Comparison of ENCODE assay signal across 1 cellular context in the genomic region with DNA sequence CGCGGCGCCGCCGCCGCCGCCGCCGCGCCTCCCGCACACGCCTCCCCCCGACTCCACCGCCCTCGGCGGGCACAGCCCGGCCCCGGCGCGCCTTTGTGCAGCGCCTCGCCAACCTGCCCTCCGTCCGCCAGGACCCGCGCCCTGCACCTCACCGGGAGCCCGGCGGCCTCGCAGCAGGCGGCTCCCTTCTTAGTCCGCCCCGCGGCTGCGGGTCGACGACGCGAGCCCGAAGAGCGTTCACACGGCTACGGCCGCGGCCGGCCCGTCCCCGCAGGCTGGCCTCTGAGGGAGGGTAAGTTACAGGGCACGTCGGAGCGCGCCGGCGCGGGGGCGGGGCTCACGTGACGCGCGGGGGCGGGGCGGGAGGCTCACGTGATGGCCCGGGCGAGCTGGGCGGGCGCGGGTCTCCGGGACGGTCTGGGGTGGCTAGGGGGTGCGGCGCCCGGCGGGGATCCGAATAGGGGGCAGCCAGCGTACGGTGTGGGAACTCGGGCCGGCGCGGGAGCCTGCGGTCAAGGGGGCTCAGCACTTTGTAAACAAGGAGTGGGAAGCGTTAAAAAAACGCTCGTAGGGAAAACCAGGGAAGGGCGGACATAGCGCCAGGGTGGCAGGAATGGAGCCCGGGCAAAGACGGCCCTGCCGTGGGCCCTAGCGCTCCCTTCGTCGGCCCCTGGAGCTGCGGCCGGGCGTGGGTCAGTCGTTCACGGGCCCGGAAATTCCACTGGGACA.
TF ChIP-seq lines count a peak whose summit lies in the region.

A gene with protein sequence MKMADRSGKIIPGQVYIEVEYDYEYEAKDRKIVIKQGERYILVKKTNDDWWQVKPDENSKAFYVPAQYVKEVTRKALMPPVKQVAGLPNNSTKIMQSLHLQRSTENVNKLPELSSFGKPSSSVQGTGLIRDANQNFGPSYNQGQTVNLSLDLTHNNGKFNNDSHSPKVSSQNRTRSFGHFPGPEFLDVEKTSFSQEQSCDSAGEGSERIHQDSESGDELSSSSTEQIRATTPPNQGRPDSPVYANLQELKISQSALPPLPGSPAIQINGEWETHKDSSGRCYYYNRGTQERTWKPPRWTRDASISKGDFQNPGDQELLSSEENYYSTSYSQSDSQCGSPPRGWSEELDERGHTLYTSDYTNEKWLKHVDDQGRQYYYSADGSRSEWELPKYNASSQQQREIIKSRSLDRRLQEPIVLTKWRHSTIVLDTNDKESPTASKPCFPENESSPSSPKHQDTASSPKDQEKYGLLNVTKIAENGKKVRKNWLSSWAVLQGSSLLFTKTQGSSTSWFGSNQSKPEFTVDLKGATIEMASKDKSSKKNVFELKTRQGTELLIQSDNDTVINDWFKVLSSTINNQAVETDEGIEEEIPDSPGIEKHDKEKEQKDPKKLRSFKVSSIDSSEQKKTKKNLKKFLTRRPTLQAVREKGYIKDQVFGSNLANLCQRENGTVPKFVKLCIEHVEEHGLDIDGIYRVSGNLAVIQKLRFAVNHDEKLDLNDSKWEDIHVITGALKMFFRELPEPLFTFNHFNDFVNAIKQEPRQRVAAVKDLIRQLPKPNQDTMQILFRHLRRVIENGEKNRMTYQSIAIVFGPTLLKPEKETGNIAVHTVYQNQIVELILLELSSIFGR (minus strand): TSS at position 301 of the 729 bp plus-strand sequence. CDS start 19,976 bp downstream, outside the sequence.

TF ChIP-seq in HCT116, 20 proteins besides CTCF, POLR2A, EP300 and RAD21 (continued from another document):
- no peak for TF ChIP-seq YY1 (IDR thresholded peaks at IDR 0.05; ENCODE audit: extremely low read depth, insufficient replicate concordance, low read depth, low read length)
- no peak for TF ChIP-seq EZH2phosphoT487 (IDR thresholded peaks at IDR 0.05; ENCODE audit: borderline replicate concordance)
- TF ChIP-seq, protein P1, sequence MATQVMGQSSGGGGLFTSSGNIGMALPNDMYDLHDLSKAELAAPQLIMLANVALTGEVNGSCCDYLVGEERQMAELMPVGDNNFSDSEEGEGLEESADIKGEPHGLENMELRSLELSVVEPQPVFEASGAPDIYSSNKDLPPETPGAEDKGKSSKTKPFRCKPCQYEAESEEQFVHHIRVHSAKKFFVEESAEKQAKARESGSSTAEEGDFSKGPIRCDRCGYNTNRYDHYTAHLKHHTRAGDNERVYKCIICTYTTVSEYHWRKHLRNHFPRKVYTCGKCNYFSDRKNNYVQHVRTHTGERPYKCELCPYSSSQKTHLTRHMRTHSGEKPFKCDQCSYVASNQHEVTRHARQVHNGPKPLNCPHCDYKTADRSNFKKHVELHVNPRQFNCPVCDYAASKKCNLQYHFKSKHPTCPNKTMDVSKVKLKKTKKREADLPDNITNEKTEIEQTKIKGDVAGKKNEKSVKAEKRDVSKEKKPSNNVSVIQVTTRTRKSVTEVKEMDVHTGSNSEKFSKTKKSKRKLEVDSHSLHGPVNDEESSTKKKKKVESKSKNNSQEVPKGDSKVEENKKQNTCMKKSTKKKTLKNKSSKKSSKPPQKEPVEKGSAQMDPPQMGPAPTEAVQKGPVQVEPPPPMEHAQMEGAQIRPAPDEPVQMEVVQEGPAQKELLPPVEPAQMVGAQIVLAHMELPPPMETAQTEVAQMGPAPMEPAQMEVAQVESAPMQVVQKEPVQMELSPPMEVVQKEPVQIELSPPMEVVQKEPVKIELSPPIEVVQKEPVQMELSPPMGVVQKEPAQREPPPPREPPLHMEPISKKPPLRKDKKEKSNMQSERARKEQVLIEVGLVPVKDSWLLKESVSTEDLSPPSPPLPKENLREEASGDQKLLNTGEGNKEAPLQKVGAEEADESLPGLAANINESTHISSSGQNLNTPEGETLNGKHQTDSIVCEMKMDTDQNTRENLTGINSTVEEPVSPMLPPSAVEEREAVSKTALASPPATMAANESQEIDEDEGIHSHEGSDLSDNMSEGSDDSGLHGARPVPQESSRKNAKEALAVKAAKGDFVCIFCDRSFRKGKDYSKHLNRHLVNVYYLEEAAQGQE (IDR thresholded peaks at IDR 0.05; ENCODE audit: low read depth): no peak
- TF ChIP-seq SP1 (IDR thresholded peaks at IDR 0.05; ENCODE audit: low read depth): peak; percentile 32; the same call in 1 of the 2 replicates
- no peak for TF ChIP-seq ELF1 (IDR thresholded peaks at IDR 0.05; ENCODE audit: borderline replicate concordance, low read depth)
- no peak for TF ChIP-seq CEBPB (IDR thresholded peaks at IDR 0.05; ENCODE audit: low read depth)
- peak; percentile 43 for TF ChIP-seq TCF7L2 (IDR thresholded peaks at IDR 0.05; ENCODE audit: borderline replicate concordance, extremely low read depth, insufficient read depth, insufficient read length)
- no peak for TF ChIP-seq EZH2 (IDR thresholded peaks at IDR 0.05)
- TF ChIP-seq, protein P2, sequence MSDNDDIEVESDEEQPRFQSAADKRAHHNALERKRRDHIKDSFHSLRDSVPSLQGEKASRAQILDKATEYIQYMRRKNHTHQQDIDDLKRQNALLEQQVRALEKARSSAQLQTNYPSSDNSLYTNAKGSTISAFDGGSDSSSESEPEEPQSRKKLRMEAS (IDR thresholded peaks at IDR 0.05): peak; percentile 68
- TF ChIP-seq, protein P3, sequence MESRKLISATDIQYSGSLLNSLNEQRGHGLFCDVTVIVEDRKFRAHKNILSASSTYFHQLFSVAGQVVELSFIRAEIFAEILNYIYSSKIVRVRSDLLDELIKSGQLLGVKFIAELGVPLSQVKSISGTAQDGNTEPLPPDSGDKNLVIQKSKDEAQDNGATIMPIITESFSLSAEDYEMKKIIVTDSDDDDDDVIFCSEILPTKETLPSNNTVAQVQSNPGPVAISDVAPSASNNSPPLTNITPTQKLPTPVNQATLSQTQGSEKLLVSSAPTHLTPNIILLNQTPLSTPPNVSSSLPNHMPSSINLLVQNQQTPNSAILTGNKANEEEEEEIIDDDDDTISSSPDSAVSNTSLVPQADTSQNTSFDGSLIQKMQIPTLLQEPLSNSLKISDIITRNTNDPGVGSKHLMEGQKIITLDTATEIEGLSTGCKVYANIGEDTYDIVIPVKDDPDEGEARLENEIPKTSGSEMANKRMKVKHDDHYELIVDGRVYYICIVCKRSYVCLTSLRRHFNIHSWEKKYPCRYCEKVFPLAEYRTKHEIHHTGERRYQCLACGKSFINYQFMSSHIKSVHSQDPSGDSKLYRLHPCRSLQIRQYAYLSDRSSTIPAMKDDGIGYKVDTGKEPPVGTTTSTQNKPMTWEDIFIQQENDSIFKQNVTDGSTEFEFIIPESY (IDR thresholded peaks at IDR 0.05; ENCODE audit: extremely low read depth, insufficient replicate concordance, low read length): no peak
- TF ChIP-seq POLR2AphosphoS5 (IDR thresholded peaks at IDR 0.05; ENCODE audit: low read depth, low read length): peak; percentile 68; the same call in 1 of the 2 replicates
- TF ChIP-seq, protein P4, sequence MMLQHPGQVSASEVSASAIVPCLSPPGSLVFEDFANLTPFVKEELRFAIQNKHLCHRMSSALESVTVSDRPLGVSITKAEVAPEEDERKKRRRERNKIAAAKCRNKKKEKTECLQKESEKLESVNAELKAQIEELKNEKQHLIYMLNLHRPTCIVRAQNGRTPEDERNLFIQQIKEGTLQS (IDR thresholded peaks at IDR 0.05): no peak
- peak; percentile 81 for TF ChIP-seq EGR1 (IDR thresholded peaks at IDR 0.05; ENCODE audit: low read depth)
- TF ChIP-seq FOSL1 (IDR thresholded peaks at IDR 0.05; ENCODE audit: low read depth): no peak
- no peak for TF ChIP-seq JUND (IDR thresholded peaks at IDR 0.05)
- TF ChIP-seq CBX3 (IDR thresholded peaks at IDR 0.05; ENCODE audit: low read depth): no peak
- no peak for TF ChIP-seq SRF (IDR thresholded peaks at IDR 0.05; ENCODE audit: low read depth)
- TF ChIP-seq ZFX (IDR thresholded peaks at IDR 0.05): peak; percentile 42; the same call in 1 of the 2 replicates
- TF ChIP-seq ZNF274 (IDR thresholded peaks at IDR 0.05; ENCODE audit: low read depth, low read length): no peak
TF ChIP-seq in HCT116: peak in this region for 7.
